9 cellular contexts compared by ENCODE assay signal in genomic region chr18:56789004-56789888, GRCh38.
DNase-seq lines count a peak whose midpoint lies in the region; ATAC-seq and TF ChIP-seq lines count a peak whose summit lies in the region.
"Had no signal": no experiment of that assay in that cellular context is flagged by ENCODE, and none has a peak within 500 bp of the region (broad histone marks: within the 10 kb centered on the region; RNA-seq: fewer than 3 reads in every experiment).

No MANE protein-coding gene starts in this region.

- no peak for TF ChIP-seq CTCF in uterus (IDR thresholded peaks at IDR 0.05)

- H3K4me3 ChIP-seq in uterus, result no peak overlapping the region
- H3K4me3 ChIP-seq: BLaER1 had no signal

- H3K9me3 Mint-ChIP-seq in activated T-helper 1 cell treated with anti-CD3 and anti-CD28 coated beads, Interleukin-12 subunit alpha, Interleukin-12 subunit beta, Interleukin-2, Interleukin-4 antibody, amounts not matched to agents 30 ng/mL and 10 ng/mL and 1 ng/mL, durations not matched to agents 14 hours and 24 hours and 36 hours, result no peaks in the 10 kb centered on the region

- H3K4me3 Mint-ChIP-seq in activated T-helper 1 cell treated with anti-CD3 and anti-CD28 coated beads, Interleukin-12 subunit alpha, Interleukin-12 subunit beta, Interleukin-2, Interleukin-4 antibody, amounts not matched to agents 30 ng/mL and 10 ng/mL and 1 ng/mL, durations not matched to agents 14 hours and 24 hours and 36 hours, result no peak overlapping the region

- no peaks in the 10 kb centered on the region for H3K4me1 ChIP-seq in uterus
- H3K4me1 ChIP-seq: BLaER1 had no signal

- H3K27ac Mint-ChIP-seq in activated T-helper 1 cell treated with anti-CD3 and anti-CD28 coated beads, Interleukin-12 subunit alpha, Interleukin-12 subunit beta, Interleukin-2, Interleukin-4 antibody, amounts not matched to agents 30 ng/mL and 10 ng/mL and 1 ng/mL, durations not matched to agents 14 hours and 24 hours and 36 hours, result no peak overlapping the region

- intact Hi-C loops in uterus (cut with DNase I; ENCODE audit: low total_unique reads), result no loop called here
- intact Hi-C loops in activated T-helper 1 cell treated with anti-CD3 and anti-CD28 coated beads, Interleukin-12 subunit alpha, Interleukin-12 subunit beta, Interleukin-2, Interleukin-4 antibody, amounts not matched to agents 30 ng/mL and 10 ng/mL and 1 ng/mL, durations not matched to agents 14 hours and 24 hours and 36 hours (cut with micrococcal nuclease), result loop anchor here (1.0 to 5.0 kb wide), 2 partner anchors 658 to 773 kb away; no protein-coding TSS in a partner anchor

- H3K36me3 ChIP-seq in uterus, result no peaks in the 10 kb centered on the region
- H3K36me3 ChIP-seq: BLaER1 had no signal

- TF ChIP-seq POLR2A in uterus (IDR thresholded peaks at IDR 0.05) (no peak), GM18505 (IDR thresholded peaks at IDR 0.05; ENCODE audit: borderline replicate concordance, extremely low read depth, insufficient read depth, insufficient read length) (no peak)

- ATAC-seq in GM18505 (IDR thresholded peaks at IDR 0.05; ENCODE audit: unreplicated experiment), result no peak

- no peaks in the 10 kb centered on the region for H3K27me3 ChIP-seq in uterus
- H3K27me3 ChIP-seq: BLaER1 had no signal

- H3K27ac ChIP-seq in uterus, result no peak overlapping the region
- H3K27ac ChIP-seq: BLaER1 had no signal

- peaks cover 2% of the 10 kb centered on the region for H3K36me3 Mint-ChIP-seq in activated T-helper 1 cell treated with anti-CD3 and anti-CD28 coated beads, Interleukin-12 subunit alpha, Interleukin-12 subunit beta, Interleukin-2, Interleukin-4 antibody, amounts not matched to agents 30 ng/mL and 10 ng/mL and 1 ng/mL, durations not matched to agents 14 hours and 24 hours and 36 hours (ENCODE audit: low read depth)

- DNase-seq in NCI-H2107 treated with DMSO at 0.1 percent for 48 hours (lab: John Stamatoyannopoulos, UW; ENCODE audit: unreplicated experiment), result peak; percentile 13
- DNase-seq in NCI-H2107 (lab: John Stamatoyannopoulos, UW), result no peak
- peak; percentile 4 for DNase-seq in HPDE6-E6E7 (ENCODE audit: extremely low spot score)
- peak; percentile 24 to 36 for DNase-seq in activated CD4-positive, alpha-beta T cell treated with anti-CD3 and anti-CD28 coated beads, Interleukin-2, amount 50 U/mL, for 48 hours
- DNase-seq in iPS-NIHi7 (ENCODE audit: extremely low spot score), result peak; percentile 50
- DNase-seq in uterus, result no peak
- no peak for DNase-seq in activated T-helper 1 cell treated with anti-CD3 and anti-CD28 coated beads, Interleukin-12 subunit alpha, Interleukin-12 subunit beta, Interleukin-2, Interleukin-4 antibody, amounts not matched to agents 30 ng/mL and 10 ng/mL and 1 ng/mL, durations not matched to agents 14 hours and 24 hours and 36 hours (ENCODE audit: low spot score)

- no peaks in the 10 kb centered on the region for H3K4me1 Mint-ChIP-seq in activated T-helper 1 cell treated with anti-CD3 and anti-CD28 coated beads, Interleukin-12 subunit alpha, Interleukin-12 subunit beta, Interleukin-2, Interleukin-4 antibody, amounts not matched to agents 30 ng/mL and 10 ng/mL and 1 ng/mL, durations not matched to agents 14 hours and 24 hours and 36 hours (ENCODE audit: low read depth)

- H3K9me3 ChIP-seq in uterus, result no peaks in the 10 kb centered on the region
- H3K9me3 ChIP-seq: BLaER1 had no signal

- no peaks in the 10 kb centered on the region for H3K27me3 Mint-ChIP-seq in activated T-helper 1 cell treated with anti-CD3 and anti-CD28 coated beads, Interleukin-12 subunit alpha, Interleukin-12 subunit beta, Interleukin-2, Interleukin-4 antibody, amounts not matched to agents 30 ng/mL and 10 ng/mL and 1 ng/mL, durations not matched to agents 14 hours and 24 hours and 36 hours (ENCODE audit: insufficient read depth)

Comparison
In these comparisons a context has a peak if more than half of its experiments do, and no peak if none do; other contexts are left out.
1. DNase-seq: peak in NCI-H2107 treated with DMSO at 0.1 percent for 48 hours (single experiment), HPDE6-E6E7 (single experiment), activated CD4-positive, alpha-beta T cell treated with anti-CD3 and anti-CD28 coated beads, Interleukin-2, amount 50 U/mL, for 48 hours (2 of 2) and iPS-NIHi7 (single experiment); none in NCI-H2107 (single experiment), uterus (0 of 2) and activated T-helper 1 cell treated with anti-CD3 and anti-CD28 coated beads, Interleukin-12 subunit alpha, Interleukin-12 subunit beta, Interleukin-2, Interleukin-4 antibody, amounts not matched to agents 30 ng/mL and 10 ng/mL and 1 ng/mL, durations not matched to agents 14 hours and 24 hours and 36 hours (single experiment).